15 cellular contexts compared by ENCODE assay signal in genomic region chr5:169970334-169970733, GRCh38. TPM values are rescaled to one million over a fixed set of nuclear protein-coding genes. Genes with fewer than 3 reads are reported as not detected.
A peak's percentile ranks its signal among the peaks of the same experiment; 100 is the strongest.
DNase-seq lines count a peak whose midpoint lies in the region; ATAC-seq and TF ChIP-seq lines count a peak whose summit lies in the region.
"Had no signal": no experiment of that assay in that cellular context is flagged by ENCODE, and none has a peak within 500 bp of the region (broad histone marks: within the 10 kb centered on the region; RNA-seq: fewer than 3 reads in every experiment).

No MANE protein-coding gene starts in this region.

- TF ChIP-seq POLR2A in prostate gland (IDR thresholded peaks at IDR 0.05): no peak

- H3K9ac ChIP-seq in SK-N-SH: peak overlapping the region; percentile 64; the same call in 1 of the 2 replicates

- no peak overlapping the region for H3K4me3 Mint-ChIP-seq in type B pancreatic cell
- H3K4me3 Mint-ChIP-seq: activated T-cell treated with anti-CD3 and anti-CD28 coated beads, Interleukin-2, amount 50 U/mL, for 4 hours; dendritic cell treated with granulocyte-macrophage colony-stimulating factor and Interleukin-4, amounts not matched to agents 40 ng/mL and 50 ng/mL, for 4 days had no signal

- no peak overlapping the region for H2AFZ ChIP-seq in SK-N-SH (ENCODE audit: low read depth)

- peaks cover 91% of the 10 kb centered on the region for H3K79me2 ChIP-seq in SK-N-SH (ENCODE audit: insufficient read depth)

- peaks cover 9 to 44% of the 10 kb centered on the region in 2 experiments for H3K4me1 ChIP-seq in SK-N-SH (ENCODE audit: control insufficient read depth in 1 of 2, insufficient read depth in 2 of 2, low read depth in 1 of 2, low read length in 1 of 2)
- H3K4me1 ChIP-seq in prostate gland (replicated peaks): no peaks in the 10 kb centered on the region

- ATAC-seq in activated naive CD4-positive, alpha-beta T cell treated with anti-CD3 and anti-CD28 coated beads, Interleukin-2, amount 50 U/mL, for 72 hours: peak in 1 of 2 donors; percentile 62
- ATAC-seq in HG02678 (IDR thresholded peaks at IDR 0.05; ENCODE audit: unreplicated experiment) (peak; percentile 91), HG03571 (IDR thresholded peaks at IDR 0.05; ENCODE audit: unreplicated experiment) (no peak)
- ATAC-seq: activated T-cell treated with anti-CD3 and anti-CD28 coated beads, Interleukin-2, amount 50 U/mL, for 4 hours had no signal

- peak overlapping the region; percentile 70 for H3K4me2 ChIP-seq in SK-N-SH

- H3K36me3 ChIP-seq in SK-N-SH (replicated peaks in 1 of 2; ENCODE audit: control insufficient read depth in 1 of 2, insufficient read depth in 2 of 2, low read length in 1 of 2) (peaks cover 0 to 11% of the 10 kb centered on the region in 2 experiments), prostate gland (no peaks in the 10 kb centered on the region)
- H3K36me3 ChIP-seq: suprapubic skin had no signal

- TF ChIP-seq CTCF in SK-N-SH (IDR thresholded peaks at IDR 0.05) (no peak), type B pancreatic cell (conservative IDR thresholded peaks at IDR 0.05) (no peak), prostate gland (IDR thresholded peaks at IDR 0.05) (no peak)

- H3K36me3 Mint-ChIP-seq in activated naive CD4-positive, alpha-beta T cell treated with anti-CD3 and anti-CD28 coated beads, Interleukin-2, amount 50 U/mL, for 72 hours: no peaks in the 10 kb centered on the region
- H3K36me3 Mint-ChIP-seq in type B pancreatic cell: no peaks in the 10 kb centered on the region

- H3K4me1 Mint-ChIP-seq in type B pancreatic cell (ENCODE audit: unreplicated experiment): peaks cover 27% of the 10 kb centered on the region

- H3K4me3 ChIP-seq in SK-N-SH (ENCODE audit: low read depth in 2 of 2, low read length in 1 of 2) (peak overlapping the region in 1 of 2 experiments; percentile 18; a peak in 1 of 4 replicates), prostate gland (no peak overlapping the region)
- H3K4me3 ChIP-seq: suprapubic skin had no signal

- intact Hi-C loops in prostate gland (cut with DNase I): no loop called here

- H3K27me3 ChIP-seq in SK-N-SH (ENCODE audit: insufficient read depth) (no peaks in the 10 kb centered on the region), prostate gland (replicated peaks; ENCODE audit: insufficient read depth) (no peaks in the 10 kb centered on the region)
- H3K27me3 ChIP-seq: suprapubic skin had no signal

- H3K9me3 ChIP-seq in SK-N-SH: no peaks in the 10 kb centered on the region
- no peaks in the 10 kb centered on the region for H3K9me3 ChIP-seq in prostate gland
- H3K9me3 ChIP-seq: suprapubic skin had no signal

- POLR2A ChIA-PET in SK-N-SH (lab: Yijun Ruan, JAX): no interaction called here

- TF ChIP-seq RAD21 in SK-N-SH (IDR thresholded peaks at IDR 0.05; ENCODE audit: low read length): no peak

- H3K9me2 ChIP-seq in SK-N-SH: no peaks in the 10 kb centered on the region

- peak overlapping the region; percentile 53 to 96; a peak in 3 of 4 replicates for H3K27ac ChIP-seq in SK-N-SH (ENCODE audit: low read depth in 2 of 2, low read length in 1 of 2)
- no peak overlapping the region for H3K27ac ChIP-seq in prostate gland
- H3K27ac ChIP-seq: suprapubic skin had no signal

- H4K20me1 ChIP-seq in SK-N-SH (ENCODE audit: insufficient read depth): no peaks in the 10 kb centered on the region

- peak overlapping the region; percentile 12 to 61 for H3K27ac Mint-ChIP-seq in activated naive CD4-positive, alpha-beta T cell treated with anti-CD3 and anti-CD28 coated beads, Interleukin-2, amount 50 U/mL, for 72 hours
- H3K27ac Mint-ChIP-seq in type B pancreatic cell: peak overlapping the region; percentile 64
- H3K27ac Mint-ChIP-seq: dendritic cell treated with granulocyte-macrophage colony-stimulating factor and Interleukin-4, amounts not matched to agents 40 ng/mL and 50 ng/mL, for 4 days had no signal

- H3K9me3 Mint-ChIP-seq in activated naive CD4-positive, alpha-beta T cell treated with anti-CD3 and anti-CD28 coated beads, Interleukin-2, amount 50 U/mL, for 72 hours: no peaks in the 10 kb centered on the region
- peaks cover 3% of the 10 kb centered on the region for H3K9me3 Mint-ChIP-seq in type B pancreatic cell
- H3K9me3 Mint-ChIP-seq: activated T-cell treated with anti-CD3 and anti-CD28 coated beads, Interleukin-2, amount 50 U/mL, for 4 hours; dendritic cell treated with granulocyte-macrophage colony-stimulating factor and Interleukin-4, amounts not matched to agents 40 ng/mL and 50 ng/mL, for 4 days had no signal

- peaks cover 17% of the 10 kb centered on the region for H3K27me3 Mint-ChIP-seq in type B pancreatic cell
- H3K27me3 Mint-ChIP-seq: dendritic cell treated with granulocyte-macrophage colony-stimulating factor and Interleukin-4, amounts not matched to agents 40 ng/mL and 50 ng/mL, for 4 days had no signal

- H3F3A ChIP-seq in SK-N-SH (replicated peaks; ENCODE audit: insufficient read depth): peaks cover 21% of the 10 kb centered on the region

- CTCF ChIA-PET in SK-N-SH (lab: Yijun Ruan, JAX): interaction anchor here (1.8 to 10.4 kb wide), 2 partner anchors 10 to 260 kb away, joined by 5 to 95 read pairs; partner anchors contain the start of gene INSYN2B

- no peak for DNase-seq in activated naive CD4-positive, alpha-beta T cell treated with anti-CD3 and anti-CD28 coated beads, Interleukin-2, amount 50 U/mL, for 72 hours (ENCODE audit: low spot score in 2 of 2)
- DNase-seq in activated naive CD4-positive, alpha-beta T cell treated with Interleukin-2 at 50 U/mL for 16 hours: no peak
- DNase-seq in SK-N-SH: no peak
- no peak for DNase-seq in type B pancreatic cell (ENCODE audit: extremely low spot score, unreplicated experiment)
- DNase-seq in prostate gland (ENCODE audit: low spot score): no peak
- DNase-seq in hippocampal formation (lab: John Stamatoyannopoulos, UW): no peak
- DNase-seq: activated CD4-positive, alpha-beta T cell treated with anti-CD3 and anti-CD28 coated beads for 1 hour; activated T-cell treated with anti-CD3 and anti-CD28 coated beads, Interleukin-2, amount 50 U/mL, for 4 hours; KBM-7; NCI-H1417 treated with DMSO at 0.1 percent for 48 hours had no signal

- TF ChIP-seq EP300 in SK-N-SH (IDR thresholded peaks at IDR 0.05; ENCODE audit: borderline replicate concordance in 1 of 2, low read depth in 1 of 2, low read length in 1 of 2): no peak

TF ChIP-seq in SK-N-SH, 30 proteins besides CTCF, POLR2A, EP300 and RAD21:
- TF ChIP-seq RCOR1 (IDR thresholded peaks at IDR 0.05; ENCODE audit: low read length) (no peak), USF1 (IDR thresholded peaks at IDR 0.05; ENCODE audit: borderline replicate concordance, low read depth) (0 out of 2 replicates have a peak, but pooled peaks have one; percentile 3)
TF ChIP-seq in SK-N-SH: peak in this region for 1.

RNA-seq across cellular contexts. Expression of gene INSYN2B, which starts 10.0 kb away (rescaled TPM):
- total RNA-seq in activated naive CD4-positive, alpha-beta T cell treated with anti-CD3 and anti-CD28 coated beads, Interleukin-2, amount 50 U/mL, for 72 hours: not detected
- polyA plus RNA-seq in SK-N-SH (2012; rRNA removed): 9.2 and 13.4 TPM in 2 replicates
- 7.1 and 9.7 TPM in 2 replicates for polyA plus RNA-seq in SK-N-SH (2012; cell fraction: cytosol; rRNA removed)
- 6.6 and 9.4 TPM in 2 replicates for polyA plus RNA-seq in SK-N-SH (2012; cell fraction: nucleus; rRNA removed)
- total RNA-seq in type B pancreatic cell (ENCODE audit: low replicate concordance) (1.5 TPM in 1 of 2 replicates, not detected in the other), prostate gland (1 to 10 TPM in 1 of 2 donors, under 1 TPM in 1; 0.17 to 8.4 TPM)
- total RNA-seq: activated T-cell treated with anti-CD3 and anti-CD28 coated beads, Interleukin-2, amount 50 U/mL, for 4 hours; OCI-LY7 had no signal

Comparison
In these comparisons a context has a peak if more than half of its experiments do, and no peak if none do; other contexts are left out.
1. H3K27ac ChIP-seq: peak in SK-N-SH (2 of 2); none in prostate gland (0 of 2).